Comparison of ENCODE assay signal across 7 cellular contexts in genomic region chr3:52245322-52246263, GRCh38. TPM values are rescaled to one million over a fixed set of nuclear protein-coding genes. Genes with fewer than 3 reads are reported as not detected.
DNase-seq lines count a peak whose midpoint lies in the region; TF ChIP-seq lines count a peak whose summit lies in the region.

TSS of gene PPM1M (plus strand) at chr3:52245759. CDS start at chr3:52245825, 66 bp downstream.

- H3K27ac ChIP-seq in KMS-11 (no peak within 1 kb of the TSS), testis (peak within 1 kb of the TSS; percentile 53 to 79)

- no peak for TF ChIP-seq POLR2A in testis (IDR thresholded peaks at IDR 0.05)

- WGBS in testis, 2 donors = 1 to 3% methylated on average over 25 to 78 of the region's 98 CpGs

- no peaks in the 10 kb centered on the region for H3K9me3 ChIP-seq in mononuclear cell (ENCODE audit: low read depth, low read length)
- no peaks in the 10 kb centered on the region for H3K9me3 ChIP-seq in testis

- TF ChIP-seq CTCF in GM13976 (IDR thresholded peaks at IDR 0.05; ENCODE audit: borderline replicate concordance, control extremely low read depth, extremely low read depth, insufficient read depth, missing control alignments) = no peak
- no peak for TF ChIP-seq CTCF in KMS-11 (conservative IDR thresholded peaks at IDR 0.05; ENCODE audit: low read depth, low read length)
- TF ChIP-seq CTCF in testis (IDR thresholded peaks at IDR 0.05) = no peak

- DNase-seq in GM13976 (ENCODE audit: low spot score) (peak; percentile 80), epidermal melanocyte (ENCODE audit: insufficient read length, low spot score) (peak; percentile 74), testis (no peak), cerebellar nuclear complex (lab: John Stamatoyannopoulos, UW) (no peak)
- DNase-seq in activated CD8-positive, alpha-beta memory T cell treated with anti-CD3 and anti-CD28 coated beads, Interleukin-2, amount 50 U/mL, for 48 hours = peak; percentile 76

- intact Hi-C loops in testis (cut with DNase I; ENCODE audit: low total_unique reads) = no loop called here

- H3K27me3 ChIP-seq in KMS-11 (ENCODE audit: insufficient read depth, low read depth) (no peaks in the 10 kb centered on the region), mononuclear cell (ENCODE audit: insufficient read depth, low read length) (no peaks in the 10 kb centered on the region), testis (no peaks in the 10 kb centered on the region)

- H3K4me1 ChIP-seq in KMS-11 (ENCODE audit: low read depth, poor library complexity, severe bottlenecking) (peaks cover 18% of the 10 kb centered on the region), mononuclear cell (ENCODE audit: insufficient read depth, low read length) (peaks cover 59% of the 10 kb centered on the region), testis (peaks cover 11% of the 10 kb centered on the region)

- H3K79me2 ChIP-seq in KMS-11 (ENCODE audit: insufficient read depth, low read depth) = no peaks in the 10 kb centered on the region

- no peak within 1 kb of the TSS for H3K4me3 ChIP-seq in KMS-11 (IDR thresholded peaks at IDR 0.05; ENCODE audit: insufficient read depth, low read depth, low read length)
- peak within 1 kb of the TSS; percentile 62 for H3K4me3 ChIP-seq in mononuclear cell (ENCODE audit: low read length)
- H3K4me3 ChIP-seq in testis = peak within 1 kb of the TSS; percentile 60 to 66

- H3K4me2 ChIP-seq in KMS-11 = peak within 1 kb of the TSS; percentile 63

- peak within 1 kb of the TSS; percentile 61; the same call in 1 of the 2 replicates for H3K9ac ChIP-seq in KMS-11

- H3K36me3 ChIP-seq in KMS-11 (ENCODE audit: insufficient read depth) = no peaks in the 10 kb centered on the region
- no peaks in the 10 kb centered on the region for H3K36me3 ChIP-seq in testis (ENCODE audit: low read depth, missing control alignments)

- in situ Hi-C loops in GM13976 (cut with MboI; ENCODE audit: low sequenced_read_pairs, unreplicated experiment) = no loop called here

- peak within 1 kb of the TSS; percentile 61 for H2AFZ ChIP-seq in KMS-11 (ENCODE audit: low read depth)

- no peaks in the 10 kb centered on the region for H4K20me1 ChIP-seq in KMS-11 (ENCODE audit: insufficient read depth)

RNA-seq across cellular contexts. Expression of gene PPM1M, which starts in this region (rescaled TPM):
- total RNA-seq in mononuclear cell (31.2 TPM), testis (10 to 100 TPM; 12.9 to 15.2 TPM)
- polyA plus RNA-seq in testis (ENCODE audit: insufficient read depth, low read depth, low replicate concordance) = 22.2 TPM

Comparison
In these comparisons a context has a peak if more than half of its experiments do, and no peak if none do; other contexts are left out.
1. DNase-seq: peak in GM13976 (single experiment), activated CD8-positive, alpha-beta memory T cell treated with anti-CD3 and anti-CD28 coated beads, Interleukin-2, amount 50 U/mL, for 48 hours (single experiment) and epidermal melanocyte (single experiment); none in testis (single experiment) and cerebellar nuclear complex (0 of 2).